In the genomic region with DNA sequence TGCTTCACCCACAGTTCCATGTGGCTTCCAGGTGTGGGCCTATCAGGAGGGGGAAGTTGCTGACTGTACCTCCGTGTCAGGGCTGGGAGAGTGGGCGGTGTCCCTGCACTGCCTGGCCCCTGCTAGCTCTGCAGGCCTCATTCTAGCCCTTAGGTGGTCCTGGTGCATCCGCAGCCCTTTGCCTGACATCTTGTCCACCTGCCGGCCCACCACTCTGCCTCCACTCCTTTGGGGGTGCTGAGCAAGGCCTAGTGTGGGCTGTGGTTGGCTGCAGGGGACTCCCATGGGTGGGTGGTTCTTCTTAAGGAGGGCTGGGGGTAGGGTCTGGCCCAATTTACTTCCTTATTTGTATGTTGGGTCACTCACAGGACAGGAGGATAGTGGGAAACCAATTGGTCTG, we compare ENCODE assay signal across 17 cellular contexts.
DNase-seq lines count a peak whose midpoint lies in the region; ATAC-seq, FAIRE-seq and TF ChIP-seq lines count a peak whose summit lies in the region.
"Had no signal": no experiment of that assay in that cellular context is flagged by ENCODE, and none has a peak within 500 bp of the region (broad histone marks: within the 10 kb centered on the region; RNA-seq: fewer than 3 reads in every experiment).

No MANE protein-coding gene starts in this region.

- H3K14ac ChIP-seq in neuronal stem cell (ENCODE audit: low read length), result no peak overlapping the region

- no peak overlapping the region for H3K4ac ChIP-seq in neuronal stem cell (ENCODE audit: low read length)

- no peak overlapping the region for H3K4me2 ChIP-seq in neuronal stem cell (ENCODE audit: insufficient read depth, low read length, poor library complexity, severe bottlenecking)

- H3K4me1 Mint-ChIP-seq in type B pancreatic cell (ENCODE audit: unreplicated experiment), result peaks cover 8% of the 10 kb centered on the region

- peak overlapping the region; percentile 91 for H2AK5ac ChIP-seq in neuronal stem cell (ENCODE audit: low read depth, low read length)

- no peak overlapping the region for H3K27ac ChIP-seq in neuronal stem cell (replicated peaks; ENCODE audit: low read length)
- no peak overlapping the region for H3K27ac ChIP-seq in breast epithelium

- no CpG with 5 or more reads among the region's 4 CpGs for WGBS in neuronal stem cell (ENCODE audit: extremely low coverage in 2 of 2, insufficient read length in 2 of 2, insufficient replicate concordance in 1 of 2), 2 donors

- H3K4me3 ChIP-seq in bronchial epithelial cell (ENCODE audit: low read depth, low read length), result no peak overlapping the region
- peak overlapping the region in 1 of 2 donors; percentile 53 for H3K4me3 ChIP-seq in neuronal stem cell (ENCODE audit: low read length in 2 of 2)
- no peak overlapping the region for H3K4me3 ChIP-seq in breast epithelium

- H3K23ac ChIP-seq in neuronal stem cell (ENCODE audit: low read depth, low read length, poor library complexity), result peak overlapping the region; percentile 11

- no peak overlapping the region for H2BK5ac ChIP-seq in neuronal stem cell (ENCODE audit: low read length)

- H3K79me1 ChIP-seq in neuronal stem cell (ENCODE audit: low read depth, low read length), result no peaks in the 10 kb centered on the region

- no peaks in the 10 kb centered on the region for H3K36me3 Mint-ChIP-seq in type B pancreatic cell

- no peak overlapping the region for H3K4me3 Mint-ChIP-seq in type B pancreatic cell

- no peaks in the 10 kb centered on the region for H3K36me3 ChIP-seq in bronchial epithelial cell (ENCODE audit: control insufficient read depth, insufficient read depth, low read length)
- no peaks in the 10 kb centered on the region for H3K36me3 ChIP-seq in neuronal stem cell (replicated peaks in 1 of 2; ENCODE audit: control insufficient read depth in 2 of 2, insufficient read depth in 2 of 2, low read length in 2 of 2)
- H3K36me3 ChIP-seq in breast epithelium, result no peaks in the 10 kb centered on the region

- H3K4me1 ChIP-seq in neuronal stem cell (ENCODE audit: control insufficient read depth in 2 of 2, insufficient read depth in 1 of 2, low read depth in 1 of 2, low read length in 2 of 2), result peaks cover 0 to under 1% of the 10 kb centered on the region in 2 donors
- no peaks in the 10 kb centered on the region for H3K4me1 ChIP-seq in breast epithelium

- H3K9ac ChIP-seq in neuronal stem cell (ENCODE audit: low read depth, low read length, poor library complexity), result no peak overlapping the region

- TF ChIP-seq POLR2A in breast epithelium (IDR thresholded peaks at IDR 0.05), result no peak

- H2BK120ac ChIP-seq in neuronal stem cell (ENCODE audit: low read depth, low read length), result peak overlapping the region; percentile 24

- no peak for ATAC-seq in HG03460 (IDR thresholded peaks at IDR 0.05; ENCODE audit: unreplicated experiment)
- ATAC-seq: PC-3 had no signal

- in situ Hi-C loops in GM13977 (cut with MboI; ENCODE audit: low pct_unique_long_range_greater_than_20kb, low sequenced_read_pairs, unreplicated experiment), result loop anchor here (25.0 kb wide), 1 partner anchor 169 kb away; no protein-coding TSS in a partner anchor

- H3K9me3 Mint-ChIP-seq in type B pancreatic cell, result no peaks in the 10 kb centered on the region

- H3K18ac ChIP-seq in neuronal stem cell (ENCODE audit: low read length), result peak overlapping the region; percentile 22

- H3K27me3 ChIP-seq in bronchial epithelial cell (ENCODE audit: control insufficient read depth, insufficient read depth, low read length), result no peaks in the 10 kb centered on the region
- peaks cover 0 to 46% (median 0%) of the 10 kb centered on the region in 3 experiments for H3K27me3 ChIP-seq in neuronal stem cell (ENCODE audit: control insufficient read depth in 3 of 3, insufficient read depth in 3 of 3, low read depth in 1 of 3, low read length in 3 of 3)
- H3K27me3 ChIP-seq in breast epithelium, result no peaks in the 10 kb centered on the region

- no peaks in the 10 kb centered on the region for H3K27me3 Mint-ChIP-seq in type B pancreatic cell

- H4K8ac ChIP-seq in neuronal stem cell (ENCODE audit: low read depth, low read length), result no peak overlapping the region

- no peak for TF ChIP-seq CTCF in bronchial epithelial cell (IDR thresholded peaks at IDR 0.05; ENCODE audit: insufficient read depth, low read length, severe bottlenecking)
- no peak for TF ChIP-seq CTCF in type B pancreatic cell (conservative IDR thresholded peaks at IDR 0.05)
- no peak for TF ChIP-seq CTCF in breast epithelium (IDR thresholded peaks at IDR 0.05)
- no peak for TF ChIP-seq CTCF in GM13977 (IDR thresholded peaks at IDR 0.05; ENCODE audit: extremely low read depth, insufficient read depth, missing control alignments)

- intact Hi-C loops in breast epithelium (cut with DNase I; ENCODE audit: low total_unique reads), result no loop called here

- FAIRE-seq in bronchial epithelial cell (lab: Jason Lieb, UNC), result peak; percentile 40

- no peak overlapping the region for H4K91ac ChIP-seq in neuronal stem cell (ENCODE audit: low read depth, low read length, poor library complexity)

- H2BK12ac ChIP-seq in neuronal stem cell (ENCODE audit: low read length), result no peak overlapping the region

- H2AFZ ChIP-seq in neuronal stem cell (ENCODE audit: low read length), result no peak overlapping the region

- H3K9me3 ChIP-seq in neuronal stem cell (replicated peaks in 1 of 2; ENCODE audit: control insufficient read depth in 2 of 2, insufficient read depth in 1 of 2, low read depth in 1 of 2, low read length in 2 of 2), result no peaks in the 10 kb centered on the region
- H3K9me3 ChIP-seq in breast epithelium, result no peaks in the 10 kb centered on the region

- peak; percentile 47 for DNase-seq in activated effector memory CD4-positive, alpha-beta T cell treated with anti-CD3 and anti-CD28 coated beads, Interleukin-2, amount 50 U/mL, for 16 hours
- no peak for DNase-seq in activated effector memory CD4-positive, alpha-beta T cell treated with Interleukin-2 at 50 U/mL for 16 hours
- DNase-seq in bronchial epithelial cell (ENCODE audit: low read depth) (no peak), neuronal stem cell (ENCODE audit: low spot score) (no peak), type B pancreatic cell (ENCODE audit: extremely low spot score, unreplicated experiment) (peak; percentile 58), breast epithelium (ENCODE audit: low spot score in 2 of 2) (no peak), GM13977 (ENCODE audit: low spot score) (no peak)
- DNase-seq: AML-193, DMS53, GF-D8, NCI-H1694, NCI-H2081 treated with DMSO at 0.1 percent for 48 hours, NCI-H446 treated with DMSO at 0.1 percent for 48 hours, NCI-H526 treated with DMSO at 0.1 percent for 48 hours, PC-3, SHP77 treated with DMSO at 0.1 percent for 48 hours had no signal

- no peak overlapping the region for H3K27ac Mint-ChIP-seq in type B pancreatic cell

- H2BK15ac ChIP-seq in neuronal stem cell (ENCODE audit: low read length), result no peak overlapping the region

Comparison
In these comparisons a context has a peak if more than half of its experiments do, and no peak if none do; other contexts are left out.
1. DNase-seq: peak in activated effector memory CD4-positive, alpha-beta T cell treated with anti-CD3 and anti-CD28 coated beads, Interleukin-2, amount 50 U/mL, for 16 hours (single experiment) and type B pancreatic cell (single experiment); none in activated effector memory CD4-positive, alpha-beta T cell treated with Interleukin-2 at 50 U/mL for 16 hours (single experiment), bronchial epithelial cell (single experiment), neuronal stem cell (single experiment), breast epithelium (0 of 2) and GM13977 (single experiment).